In genomic region chr13:32555613-32556012, GRCh38 we compare ENCODE assay signal across 27 cellular contexts. TPM values are rescaled to one million over a fixed set of nuclear protein-coding genes. Genes with fewer than 3 reads are reported as not detected.
DNase-seq lines count a peak whose midpoint lies in the region; ATAC-seq lines count a peak whose summit lies in the region.
"Had no signal": no experiment of that assay in that cellular context is flagged by ENCODE, and none has a peak within 500 bp of the region (broad histone marks: within the 10 kb centered on the region; RNA-seq: fewer than 3 reads in every experiment).

No MANE protein-coding gene starts in this region.

- H3K9me3 Mint-ChIP-seq in stimulated activated naive CD8-positive, alpha-beta T cell treated with anti-CD3 and anti-CD28 coated beads, Interleukin-15, Interleukin-2, amounts not matched to agents 100 ng/mL and 50 ng/mL, for 24 hours: peaks cover 3% of the 10 kb centered on the region
- peaks cover 4 to 7% of the 10 kb centered on the region in 2 donors for H3K9me3 Mint-ChIP-seq in stimulated activated naive CD8-positive, alpha-beta T cell treated with anti-CD3 and anti-CD28 coated beads, Interleukin-15, amount 100 ng/mL, for 72 hours
- H3K9me3 Mint-ChIP-seq in activated T-helper 17 cell treated with anti-CD3 and anti-CD28 coated beads, Interleukin-2, amount 50 U/mL, for 72 hours: peaks cover 3% of the 10 kb centered on the region
- peaks cover 5% of the 10 kb centered on the region for H3K9me3 Mint-ChIP-seq in activated CD8-positive, alpha-beta memory T cell treated with anti-CD3 and anti-CD28 coated beads, Interleukin-2, amount 10 ng/mL, durations not matched to agents 7 days and 5 days (ENCODE audit: low read depth)
- H3K9me3 Mint-ChIP-seq: CD4-positive, alpha-beta T cell; CD8-positive, alpha-beta T cell had no signal

- H3K27ac Mint-ChIP-seq in stimulated activated naive CD8-positive, alpha-beta T cell treated with anti-CD3 and anti-CD28 coated beads, Interleukin-15, Interleukin-2, amounts not matched to agents 100 ng/mL and 50 ng/mL, for 24 hours: peak overlapping the region; percentile 57
- H3K27ac Mint-ChIP-seq in stimulated activated naive CD8-positive, alpha-beta T cell treated with anti-CD3 and anti-CD28 coated beads, Interleukin-15, amount 100 ng/mL, for 72 hours: no peak overlapping the region
- H3K27ac Mint-ChIP-seq in activated T-helper 17 cell treated with anti-CD3 and anti-CD28 coated beads, Interleukin-2, amount 50 U/mL, for 72 hours: no peak overlapping the region
- no peak overlapping the region for H3K27ac Mint-ChIP-seq in activated CD8-positive, alpha-beta memory T cell treated with anti-CD3 and anti-CD28 coated beads, Interleukin-2, amount 10 ng/mL, durations not matched to agents 7 days and 5 days
- H3K27ac Mint-ChIP-seq: B cell; CD14-positive monocyte; CD4-positive, alpha-beta memory T cell; CD4-positive, alpha-beta T cell; CD4-positive, CD25-positive, alpha-beta regulatory T cell; CD8-positive, alpha-beta memory T cell; CD8-positive, alpha-beta T cell had no signal

- no peak overlapping the region for H3K4me3 Mint-ChIP-seq in stimulated activated naive CD8-positive, alpha-beta T cell treated with anti-CD3 and anti-CD28 coated beads, Interleukin-15, Interleukin-2, amounts not matched to agents 100 ng/mL and 50 ng/mL, for 24 hours
- no peak overlapping the region for H3K4me3 Mint-ChIP-seq in stimulated activated naive CD8-positive, alpha-beta T cell treated with anti-CD3 and anti-CD28 coated beads, Interleukin-15, amount 100 ng/mL, for 72 hours
- no peak overlapping the region for H3K4me3 Mint-ChIP-seq in activated T-helper 17 cell treated with anti-CD3 and anti-CD28 coated beads, Interleukin-2, amount 50 U/mL, for 72 hours
- no peak overlapping the region for H3K4me3 Mint-ChIP-seq in activated CD8-positive, alpha-beta memory T cell treated with anti-CD3 and anti-CD28 coated beads, Interleukin-2, amount 10 ng/mL, durations not matched to agents 7 days and 5 days
- H3K4me3 Mint-ChIP-seq: B cell; CD14-positive monocyte; CD4-positive, alpha-beta memory T cell; CD4-positive, alpha-beta T cell; CD4-positive, CD25-positive, alpha-beta regulatory T cell; CD8-positive, alpha-beta memory T cell; CD8-positive, alpha-beta T cell had no signal

- CTCF ChIA-PET in activated CD8-positive, alpha-beta memory T cell treated with anti-CD3 and anti-CD28 coated beads, Interleukin-2, amount 10 ng/mL, durations not matched to agents 7 days and 5 days (lab: Charles Lee): no interaction called here

- H3K27me3 Mint-ChIP-seq in stimulated activated naive CD8-positive, alpha-beta T cell treated with anti-CD3 and anti-CD28 coated beads, Interleukin-15, Interleukin-2, amounts not matched to agents 100 ng/mL and 50 ng/mL, for 24 hours: peaks cover 3% of the 10 kb centered on the region
- H3K27me3 Mint-ChIP-seq in stimulated activated naive CD8-positive, alpha-beta T cell treated with anti-CD3 and anti-CD28 coated beads, Interleukin-15, amount 100 ng/mL, for 72 hours: no peaks in the 10 kb centered on the region
- H3K27me3 Mint-ChIP-seq in activated T-helper 17 cell treated with anti-CD3 and anti-CD28 coated beads, Interleukin-2, amount 50 U/mL, for 72 hours: peaks cover 2% of the 10 kb centered on the region
- H3K27me3 Mint-ChIP-seq in activated CD8-positive, alpha-beta memory T cell treated with anti-CD3 and anti-CD28 coated beads, Interleukin-2, amount 10 ng/mL, durations not matched to agents 7 days and 5 days: peaks cover 2% of the 10 kb centered on the region
- H3K27me3 Mint-ChIP-seq: CD4-positive, alpha-beta T cell had no signal

- H3K4me1 Mint-ChIP-seq in stimulated activated naive CD8-positive, alpha-beta T cell treated with anti-CD3 and anti-CD28 coated beads, Interleukin-15, Interleukin-2, amounts not matched to agents 100 ng/mL and 50 ng/mL, for 24 hours (ENCODE audit: low read depth): peaks cover 4% of the 10 kb centered on the region
- H3K4me1 Mint-ChIP-seq in stimulated activated naive CD8-positive, alpha-beta T cell treated with anti-CD3 and anti-CD28 coated beads, Interleukin-15, amount 100 ng/mL, for 72 hours: no peaks in the 10 kb centered on the region
- H3K4me1 Mint-ChIP-seq in activated T-helper 17 cell treated with anti-CD3 and anti-CD28 coated beads, Interleukin-2, amount 50 U/mL, for 72 hours: peaks cover 1% of the 10 kb centered on the region
- no peaks in the 10 kb centered on the region for H3K4me1 Mint-ChIP-seq in activated CD8-positive, alpha-beta memory T cell treated with anti-CD3 and anti-CD28 coated beads, Interleukin-2, amount 10 ng/mL, durations not matched to agents 7 days and 5 days
- H3K4me1 Mint-ChIP-seq: CD14-positive monocyte; CD4-positive, alpha-beta memory T cell; CD4-positive, CD25-positive, alpha-beta regulatory T cell; CD8-positive, alpha-beta memory T cell had no signal

- DNase-seq in stimulated activated naive CD8-positive, alpha-beta T cell treated with anti-CD3 and anti-CD28 coated beads, Interleukin-15, amount 100 ng/mL, for 72 hours: no peak
- no peak for DNase-seq in activated CD8-positive, alpha-beta memory T cell treated with anti-CD3 and anti-CD28 coated beads, Interleukin-2, amount 10 ng/mL, durations not matched to agents 7 days and 5 days
- DNase-seq: 8988T; ACHN; AML-193; BE2C; C1 segment of cervical spinal cord; Caco-2; Calu3; CD4-positive, alpha-beta memory T cell; CD4-positive, alpha-beta T cell; CD4-positive, CD25-positive, alpha-beta regulatory T cell; CD8-positive, alpha-beta memory T cell; CD8-positive, alpha-beta T cell; COR-L47; DMS 273 treated with DMSO at 0.1 percent for 48 hours; DMS153; DMS53; DMS79; DMS79 treated with DMSO at 0.1 percent for 48 hours; DND-41; EL had no signal

- no peak for ATAC-seq in stimulated activated naive CD8-positive, alpha-beta T cell treated with anti-CD3 and anti-CD28 coated beads, Interleukin-15, amount 100 ng/mL, for 72 hours
- peak; percentile 67 for ATAC-seq in activated T-helper 17 cell treated with anti-CD3 and anti-CD28 coated beads, Interleukin-2, amount 50 U/mL, for 72 hours (replicated peaks)
- ATAC-seq in activated CD8-positive, alpha-beta memory T cell treated with anti-CD3 and anti-CD28 coated beads, Interleukin-2, amount 10 ng/mL, durations not matched to agents 7 days and 5 days: no peak
- ATAC-seq: A549; CD8-positive, alpha-beta T cell had no signal

- no peaks in the 10 kb centered on the region for H3K36me3 Mint-ChIP-seq in stimulated activated naive CD8-positive, alpha-beta T cell treated with anti-CD3 and anti-CD28 coated beads, Interleukin-15, Interleukin-2, amounts not matched to agents 100 ng/mL and 50 ng/mL, for 24 hours (ENCODE audit: low read depth)
- no peaks in the 10 kb centered on the region for H3K36me3 Mint-ChIP-seq in activated T-helper 17 cell treated with anti-CD3 and anti-CD28 coated beads, Interleukin-2, amount 50 U/mL, for 72 hours (ENCODE audit: low read depth)
- peaks cover 2% of the 10 kb centered on the region for H3K36me3 Mint-ChIP-seq in activated CD8-positive, alpha-beta memory T cell treated with anti-CD3 and anti-CD28 coated beads, Interleukin-2, amount 10 ng/mL, durations not matched to agents 7 days and 5 days
- H3K36me3 Mint-ChIP-seq: CD14-positive monocyte; CD8-positive, alpha-beta memory T cell; CD8-positive, alpha-beta T cell had no signal

RNA-seq across cellular contexts. Expression of gene N4BP2L2, which starts 17.0 kb away (rescaled TPM):
- total RNA-seq in activated T-helper 17 cell treated with anti-CD3 and anti-CD28 coated beads, Interleukin-2, amount 50 U/mL, for 72 hours: 100 to 1,000 TPM in 1 of 2 donors, 10 to 100 TPM in 1; 97.0 to 126 TPM
- total RNA-seq in activated CD8-positive, alpha-beta memory T cell treated with anti-CD3 and anti-CD28 coated beads, Interleukin-2, amount 10 ng/mL, durations not matched to agents 7 days and 5 days: 100 to 1,000 TPM in 1 of 2 experiments, 10 to 100 TPM in 1; 87.9 to 112 TPM

RNA-seq across cellular contexts. Expression of gene PDS5B, which starts 30.6 kb away (rescaled TPM):
- 10 to 100 TPM; 55.6 to 62.2 TPM for total RNA-seq in activated T-helper 17 cell treated with anti-CD3 and anti-CD28 coated beads, Interleukin-2, amount 50 U/mL, for 72 hours
- total RNA-seq in activated CD8-positive, alpha-beta memory T cell treated with anti-CD3 and anti-CD28 coated beads, Interleukin-2, amount 10 ng/mL, durations not matched to agents 7 days and 5 days: 10 to 100 TPM; 57.6 to 64.6 TPM
